Comparison of ENCODE assay signal across 9 cellular contexts in genomic region chr21:36700295-36700960, GRCh38. TPM values are rescaled to one million over a fixed set of nuclear protein-coding genes. Genes with fewer than 3 reads are reported as not detected.
A peak's percentile ranks its signal among the peaks of the same experiment; 100 is the strongest.
DNase-seq lines count a peak whose midpoint lies in the region; ATAC-seq and TF ChIP-seq lines count a peak whose summit lies in the region.
"Had no signal": no experiment of that assay in that cellular context is flagged by ENCODE, and none has a peak within 500 bp of the region (broad histone marks: within the 10 kb centered on the region; RNA-seq: fewer than 3 reads in every experiment).

No MANE protein-coding gene starts in this region.

- no peaks in the 10 kb centered on the region for H3K36me3 ChIP-seq in hepatocyte (replicated peaks; ENCODE audit: insufficient read depth, low read depth)

- POLR2A ChIA-PET in activated CD4-positive, alpha-beta T cell treated with anti-CD3 and anti-CD28 coated beads, Interleukin-2, amount 10 ng/mL, durations not matched to agents 7 days and 5 days (lab: Charles Lee) = no interaction called here
- POLR2A ChIA-PET in GM10248 (lab: Yijun Ruan, JAX) = no interaction called here

- no peaks in the 10 kb centered on the region for H3K9me2 ChIP-seq in hepatocyte (replicated peaks; ENCODE audit: insufficient read depth)

- 4% methylated on average over 30 of the region's 30 CpGs for WGBS in hepatocyte (ENCODE audit: low lambda C conversion rate, missing lambda C conversion rate)

- H3K4me1 Mint-ChIP-seq in activated CD4-positive, alpha-beta T cell treated with anti-CD3 and anti-CD28 coated beads, Interleukin-2, amount 10 ng/mL, durations not matched to agents 7 days and 5 days = peaks cover 14% of the 10 kb centered on the region
- peaks cover 24% of the 10 kb centered on the region for H3K4me1 Mint-ChIP-seq in stimulated activated memory B cell treated with anti-CD40 and anti-IgM and Interleukin-4, amounts not matched to agents 10 μg/mL and 1 μg/mL and 100 μg/mL, for 72 hours

- H3K36me3 Mint-ChIP-seq in activated CD4-positive, alpha-beta T cell treated with anti-CD3 and anti-CD28 coated beads, Interleukin-2, amount 10 ng/mL, durations not matched to agents 7 days and 5 days (ENCODE audit: low read depth) = peaks cover 2% of the 10 kb centered on the region
- H3K36me3 Mint-ChIP-seq in stimulated activated memory B cell treated with anti-CD40 and anti-IgM and Interleukin-4, amounts not matched to agents 10 μg/mL and 1 μg/mL and 100 μg/mL, for 72 hours = no peaks in the 10 kb centered on the region

- H3K9me3 ChIP-seq in hepatocyte (ENCODE audit: low read depth) = no peaks in the 10 kb centered on the region

- peak overlapping the region; percentile 32 for H3K4me3 Mint-ChIP-seq in activated CD4-positive, alpha-beta T cell treated with anti-CD3 and anti-CD28 coated beads, Interleukin-2, amount 10 ng/mL, durations not matched to agents 7 days and 5 days
- peak overlapping the region; percentile 72 for H3K4me3 Mint-ChIP-seq in stimulated activated memory B cell treated with anti-CD40 and anti-IgM and Interleukin-4, amounts not matched to agents 10 μg/mL and 1 μg/mL and 100 μg/mL, for 72 hours

- peak overlapping the region; percentile 89 for H3K4me2 ChIP-seq in hepatocyte

- H3K27ac Mint-ChIP-seq in activated CD4-positive, alpha-beta T cell treated with anti-CD3 and anti-CD28 coated beads, Interleukin-2, amount 10 ng/mL, durations not matched to agents 7 days and 5 days = peak overlapping the region; percentile 55
- peak overlapping the region; percentile 46 for H3K27ac Mint-ChIP-seq in stimulated activated memory B cell treated with anti-CD40 and anti-IgM and Interleukin-4, amounts not matched to agents 10 μg/mL and 1 μg/mL and 100 μg/mL, for 72 hours

- ATAC-seq in stimulated activated memory B cell treated with anti-CD40 and anti-IgM and Interleukin-4, amounts not matched to agents 10 μg/mL and 1 μg/mL and 100 μg/mL, for 72 hours = no peak
- no peak for ATAC-seq in HG03432 (IDR thresholded peaks at IDR 0.05; ENCODE audit: unreplicated experiment)

- no peaks in the 10 kb centered on the region for H4K20me1 ChIP-seq in hepatocyte (ENCODE audit: insufficient read depth, poor library complexity, severe bottlenecking)

- H3K9me3 Mint-ChIP-seq in activated CD4-positive, alpha-beta T cell treated with anti-CD3 and anti-CD28 coated beads, Interleukin-2, amount 10 ng/mL, durations not matched to agents 7 days and 5 days = no peaks in the 10 kb centered on the region
- H3K9me3 Mint-ChIP-seq in stimulated activated memory B cell treated with anti-CD40 and anti-IgM and Interleukin-4, amounts not matched to agents 10 μg/mL and 1 μg/mL and 100 μg/mL, for 72 hours = no peaks in the 10 kb centered on the region

- H3K27me3 ChIP-seq in hepatocyte = peaks cover 98% of the 10 kb centered on the region

- H2AFZ ChIP-seq in hepatocyte = no peak overlapping the region

- H3K79me2 ChIP-seq in hepatocyte = no peaks in the 10 kb centered on the region

- no peak for TF ChIP-seq CTCF in VCaP (conservative IDR thresholded peaks at IDR 0.05)
- TF ChIP-seq CTCF in hepatocyte (IDR thresholded peaks at IDR 0.05; ENCODE audit: poor library complexity) = no peak
- TF ChIP-seq CTCF in GM10248 (IDR thresholded peaks at IDR 0.05; ENCODE audit: control extremely low read depth, extremely low read depth, low read depth, missing control alignments) = no peak

- H3K27ac ChIP-seq in VCaP (peak overlapping the region; percentile 100), hepatocyte (no peak overlapping the region)

- CTCF ChIA-PET in activated CD4-positive, alpha-beta T cell treated with anti-CD3 and anti-CD28 coated beads, Interleukin-2, amount 10 ng/mL, durations not matched to agents 7 days and 5 days (lab: Charles Lee) = no interaction called here
- CTCF ChIA-PET in GM10248 (lab: Yijun Ruan, JAX) = no interaction called here

- no peak for DNase-seq in activated CD4-positive, alpha-beta T cell treated with anti-CD3 and anti-CD28 coated beads, Interleukin-2, amount 10 ng/mL, durations not matched to agents 7 days and 5 days
- no peak for DNase-seq in activated CD4-positive, alpha-beta T cell treated with anti-CD3 and anti-CD28 coated beads, Interleukin-2, amount 50 U/mL, for 4 hours
- DNase-seq in hepatocyte (ENCODE audit: low spot score) = no peak
- no peak for DNase-seq in GM10248 (ENCODE audit: extremely low spot score)
- DNase-seq in AG08395 (ENCODE audit: low spot score) = no peak
- DNase-seq: activated effector memory CD4-positive, alpha-beta T cell treated with Interleukin-2 at 50 U/mL for 16 hours had no signal

- H3K27me3 Mint-ChIP-seq in activated CD4-positive, alpha-beta T cell treated with anti-CD3 and anti-CD28 coated beads, Interleukin-2, amount 10 ng/mL, durations not matched to agents 7 days and 5 days = peaks cover 76% of the 10 kb centered on the region
- peaks cover 93% of the 10 kb centered on the region for H3K27me3 Mint-ChIP-seq in stimulated activated memory B cell treated with anti-CD40 and anti-IgM and Interleukin-4, amounts not matched to agents 10 μg/mL and 1 μg/mL and 100 μg/mL, for 72 hours

- H3K4me3 ChIP-seq in hepatocyte = no peak overlapping the region

- peaks cover 26% of the 10 kb centered on the region for H3K4me1 ChIP-seq in hepatocyte (ENCODE audit: insufficient read depth)

RNA-seq across cellular contexts. Expression of gene SIM2, which starts 1.5 kb away (rescaled TPM):
- under 1 TPM; 0.05 to 0.19 TPM for total RNA-seq in activated CD4-positive, alpha-beta T cell treated with anti-CD3 and anti-CD28 coated beads, Interleukin-2, amount 10 ng/mL, durations not matched to agents 7 days and 5 days
- total RNA-seq in hepatocyte = 0.20 and 0.76 TPM in 2 replicates
- 0.13 and 0.35 TPM in 2 replicates for polyA plus RNA-seq in hepatocyte
